25 cellular contexts compared by ENCODE assay signal in the genomic region with DNA sequence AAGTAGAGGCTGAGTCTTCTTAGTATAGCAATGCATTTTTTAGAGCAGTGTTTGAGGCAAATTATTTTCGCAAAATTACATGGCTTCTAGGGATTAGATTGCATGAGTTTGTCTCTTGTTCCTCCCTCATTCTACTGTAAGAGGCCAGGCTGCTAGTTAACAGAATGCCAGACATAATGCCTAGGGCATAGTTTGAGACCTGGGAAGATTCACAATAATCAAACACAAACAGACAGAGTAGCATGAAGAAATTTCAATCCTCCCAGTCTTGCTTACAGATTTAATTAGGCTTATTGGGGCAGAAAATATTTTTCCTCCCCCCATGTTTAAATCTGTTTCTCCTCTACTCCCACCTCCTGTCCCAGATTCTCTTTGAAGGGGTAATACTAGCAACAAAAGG. TPM values are rescaled to one million over a fixed set of nuclear protein-coding genes. Genes with fewer than 3 reads are reported as not detected.
A peak's percentile ranks its signal among the peaks of the same experiment; 100 is the strongest.
DNase-seq lines count a peak whose midpoint lies in the region; ATAC-seq, FAIRE-seq and TF ChIP-seq lines count a peak whose summit lies in the region.
"Had no signal": no experiment of that assay in that cellular context is flagged by ENCODE, and none has a peak within 500 bp of the region (broad histone marks: within the 10 kb centered on the region; RNA-seq: fewer than 3 reads in every experiment).

No MANE protein-coding gene starts in this region.

- H3K27ac ChIP-seq in A549 (no peak overlapping the region; a peak in 1 of 6 replicates), mesodermal cell (ENCODE audit: low read depth, low read length, severe bottlenecking) (peak overlapping the region; percentile 18), HepG2 (ENCODE audit: extremely low read length, insufficient read depth, low read length) (no peak overlapping the region), left lung (no peak overlapping the region)
- H3K27ac ChIP-seq: thyroid gland had no signal

- H3K9ac ChIP-seq in HepG2 (ENCODE audit: insufficient read depth, low read depth, low read length): no peak overlapping the region

- POLR2A ChIA-PET in A549 (lab: Yijun Ruan, JAX) (no interaction called here), HepG2 (lab: Yijun Ruan, JAX) (no interaction called here)
- POLR2A ChIA-PET in activated CD4-positive, alpha-beta T cell treated with anti-CD3 and anti-CD28 coated beads, Interleukin-2, amount 10 ng/mL, durations not matched to agents 7 days and 5 days (lab: Charles Lee): no interaction called here

- TF ChIP-seq RAD21 in A549 (conservative IDR thresholded peaks at IDR 0.05 in 1 of 2, IDR thresholded peaks at IDR 0.05 in 1 of 2) (no peak), HepG2 (CRISPR knock-in tag; IDR thresholded peaks at IDR 0.05) (no peak)

- H3K27me3 ChIP-seq in HepG2 (ENCODE audit: control insufficient read depth in 1 of 2, insufficient read depth in 2 of 2, low read length in 2 of 2) (no peaks in the 10 kb centered on the region), left lung (no peaks in the 10 kb centered on the region)
- H3K27me3 ChIP-seq: thyroid gland had no signal

- H3K4me2 ChIP-seq in A549 (peak overlapping the region; percentile 27; the same call in 2 of the 3 replicates), HepG2 (ENCODE audit: low read depth, low read length) (no peak overlapping the region)

- peaks cover 29% of the 10 kb centered on the region for H4K20me1 ChIP-seq in HepG2 (ENCODE audit: insufficient read depth, low read length)

- peaks cover 98% of the 10 kb centered on the region for H3K79me2 ChIP-seq in HepG2 (ENCODE audit: insufficient read depth, low read length)

- H3K9me3 ChIP-seq in A549: peaks cover 6% of the 10 kb centered on the region; the same call in 1 of the 3 replicates
- peaks cover 14% of the 10 kb centered on the region for H3K9me3 ChIP-seq in mesodermal cell (ENCODE audit: control insufficient read depth, low read length)
- no peaks in the 10 kb centered on the region for H3K9me3 ChIP-seq in HepG2 (ENCODE audit: low read length)
- no peaks in the 10 kb centered on the region for H3K9me3 ChIP-seq in left lung
- H3K9me3 ChIP-seq: thyroid gland had no signal

- ATAC-seq in A549 (no peak), HepG2 (no peak), left lung (no peak)
- ATAC-seq: activated CD4-positive, alpha-beta T cell treated with anti-CD3 and anti-CD28 coated beads for 36 hours; left cardiac atrium had no signal

- H3K4me3 ChIP-seq in A549: no peak overlapping the region
- no peak overlapping the region for H3K4me3 ChIP-seq in mesodermal cell (ENCODE audit: extremely low read depth, insufficient read depth, low read length, poor library complexity, severe bottlenecking)
- H3K4me3 ChIP-seq in HepG2 (replicated peaks in 1 of 3; ENCODE audit: insufficient read depth in 1 of 3, low read depth in 2 of 3, low read length in 3 of 3): no peak overlapping the region
- H3K4me3 ChIP-seq in left lung: no peak overlapping the region
- H3K4me3 ChIP-seq: thyroid gland had no signal

- TF ChIP-seq POLR2A in A549 (IDR thresholded peaks at IDR 0.05; ENCODE audit: low read length) (no peak), HepG2 (IDR thresholded peaks at IDR 0.05; ENCODE audit: insufficient read depth in 1 of 2, low read depth in 2 of 2, low read length in 2 of 2) (no peak)

- no peaks in the 10 kb centered on the region for H3K4me1 Mint-ChIP-seq in activated CD4-positive, alpha-beta T cell treated with anti-CD3 and anti-CD28 coated beads, Interleukin-2, amount 10 ng/mL, durations not matched to agents 7 days and 5 days
- H3K4me1 Mint-ChIP-seq: activated CD4-positive, alpha-beta T cell treated with anti-CD3 and anti-CD28 coated beads for 36 hours had no signal

- BruUV-seq in HepG2 (replicated peaks; lab: Mats Ljungman, UMichigan): no TSS peak

- H3K27ac Mint-ChIP-seq in activated CD4-positive, alpha-beta T cell treated with anti-CD3 and anti-CD28 coated beads, Interleukin-2, amount 10 ng/mL, durations not matched to agents 7 days and 5 days: no peak overlapping the region
- H3K27ac Mint-ChIP-seq: activated CD4-positive, alpha-beta T cell treated with anti-CD3 and anti-CD28 coated beads for 36 hours; activated naive CD8-positive, alpha-beta T cell treated with anti-CD3 and anti-CD28 coated beads, Interleukin-2, amount 10 ng/mL, durations not matched to agents 7 days and 5 days; activated T-cell treated with anti-CD3 and anti-CD28 coated beads, Interleukin-2, amount 50 U/mL, for 24 hours; CD4-positive, alpha-beta memory T cell; memory B cell; stimulated activated naive CD8-positive, alpha-beta T cell treated with anti-CD3 and anti-CD28 coated beads, Interleukin-15, Interleukin-2, amounts not matched to agents 100 ng/mL and 50 ng/mL, for 24 hours; T-helper 2 cell treated with Interferon-gamma antibody and Interleukin-4, amounts not matched to agents 5 μg/mL and 100 μg/mL, for 36 hours had no signal

- H3K4me1 ChIP-seq in A549: peaks cover 74% of the 10 kb centered on the region
- H3K4me1 ChIP-seq in mesodermal cell (ENCODE audit: control insufficient read depth, insufficient read depth, low read length, poor library complexity, severe bottlenecking): peaks cover 18% of the 10 kb centered on the region
- H3K4me1 ChIP-seq in HepG2 (ENCODE audit: insufficient read depth, low read length): peaks cover 67% of the 10 kb centered on the region
- peaks cover 0 to 29% of the 10 kb centered on the region in 2 donors for H3K4me1 ChIP-seq in left lung

- H3K4me3 Mint-ChIP-seq in activated CD4-positive, alpha-beta T cell treated with anti-CD3 and anti-CD28 coated beads, Interleukin-2, amount 10 ng/mL, durations not matched to agents 7 days and 5 days: no peak overlapping the region
- H3K4me3 Mint-ChIP-seq: activated CD4-positive, alpha-beta T cell treated with anti-CD3 and anti-CD28 coated beads for 36 hours; activated naive CD8-positive, alpha-beta T cell treated with anti-CD3 and anti-CD28 coated beads, Interleukin-2, amount 10 ng/mL, durations not matched to agents 7 days and 5 days; activated T-cell treated with anti-CD3 and anti-CD28 coated beads, Interleukin-2, amount 50 U/mL, for 24 hours; CD4-positive, alpha-beta memory T cell; memory B cell; stimulated activated naive CD8-positive, alpha-beta T cell treated with anti-CD3 and anti-CD28 coated beads, Interleukin-15, Interleukin-2, amounts not matched to agents 100 ng/mL and 50 ng/mL, for 24 hours; T-helper 2 cell treated with Interferon-gamma antibody and Interleukin-4, amounts not matched to agents 5 μg/mL and 100 μg/mL, for 36 hours had no signal

- 80% methylated on average over 1 of the region's 1 CpG for WGBS in A549 (ENCODE audit: missing lambda C conversion rate)
- 100% methylated on average over 1 of the region's 1 CpG for WGBS in mesodermal cell (ENCODE audit: insufficient coverage in 2 of 2), 2 experiments
- whole genome bisulfite sequencing in HepG2 (ENCODE audit: low lambda C conversion rate): 92% methylated on average over 1 of the region's 1 CpG

- H3K9me3 Mint-ChIP-seq in activated CD4-positive, alpha-beta T cell treated with anti-CD3 and anti-CD28 coated beads, Interleukin-2, amount 10 ng/mL, durations not matched to agents 7 days and 5 days: no peaks in the 10 kb centered on the region
- H3K9me3 Mint-ChIP-seq: activated T-cell treated with anti-CD3 and anti-CD28 coated beads, Interleukin-2, amount 50 U/mL, for 24 hours; stimulated activated naive CD8-positive, alpha-beta T cell treated with anti-CD3 and anti-CD28 coated beads, Interleukin-15, Interleukin-2, amounts not matched to agents 100 ng/mL and 50 ng/mL, for 24 hours; T-helper 2 cell treated with Interferon-gamma antibody and Interleukin-4, amounts not matched to agents 5 μg/mL and 100 μg/mL, for 36 hours had no signal

- CTCF ChIA-PET in A549 (lab: Yijun Ruan, JAX) (no interaction called here), HepG2 (lab: Yijun Ruan, JAX; ENCODE audit: low intra/inter-chr PET ratio, low total read pairs) (no interaction called here)
- CTCF ChIA-PET in activated CD4-positive, alpha-beta T cell treated with anti-CD3 and anti-CD28 coated beads, Interleukin-2, amount 10 ng/mL, durations not matched to agents 7 days and 5 days (lab: Charles Lee): no interaction called here

- FAIRE-seq in A549 (lab: Jason Lieb, UNC) (no peak), HepG2 (lab: Jason Lieb, UNC) (no peak)
- FAIRE-seq: H1 had no signal

- H3K36me3 Mint-ChIP-seq in activated CD4-positive, alpha-beta T cell treated with anti-CD3 and anti-CD28 coated beads, Interleukin-2, amount 10 ng/mL, durations not matched to agents 7 days and 5 days (ENCODE audit: low read depth): no peaks in the 10 kb centered on the region
- H3K36me3 Mint-ChIP-seq: activated naive CD8-positive, alpha-beta T cell treated with anti-CD3 and anti-CD28 coated beads, Interleukin-2, amount 10 ng/mL, durations not matched to agents 7 days and 5 days; CD4-positive, alpha-beta memory T cell had no signal

- H3K27me3 Mint-ChIP-seq in activated CD4-positive, alpha-beta T cell treated with anti-CD3 and anti-CD28 coated beads, Interleukin-2, amount 10 ng/mL, durations not matched to agents 7 days and 5 days: peaks cover 44% of the 10 kb centered on the region
- H3K27me3 Mint-ChIP-seq: memory B cell had no signal

- TF ChIP-seq EP300 in A549 (IDR thresholded peaks at IDR 0.05): no peak
- no peak for TF ChIP-seq EP300 in HepG2 (IDR thresholded peaks at IDR 0.05; ENCODE audit: low read depth in 2 of 2, low read length in 2 of 2)
- no peak for TF ChIP-seq EP300 in HepG2 (CRISPR knock-in tag; IDR thresholded peaks at IDR 0.05; ENCODE audit: borderline replicate concordance)

- intact Hi-C loops in HepG2 (cut with micrococcal nuclease; ENCODE audit: unreplicated experiment): no loop called here
- intact Hi-C loops in left lung (cut with DNase I): no loop called here

- TF ChIP-seq CTCF in A549 (IDR thresholded peaks at IDR 0.05) (no peak), HepG2 (CRISPR knock-in tag; IDR thresholded peaks at IDR 0.05) (no peak), left lung (IDR thresholded peaks at IDR 0.05) (no peak)

- no peak overlapping the region for H2AFZ ChIP-seq in HepG2 (ENCODE audit: low read length)

- in situ Hi-C loops in HepG2 (cut with HindIII; ENCODE audit: extremely low pct_ligation_motif_present, low pct_unique_long_range_greater_than_20kb): no loop called here

- no peaks in the 10 kb centered on the region for H3K36me3 ChIP-seq in mesodermal cell (ENCODE audit: control insufficient read depth, insufficient read depth, low read length)
- H3K36me3 ChIP-seq in HepG2 (replicated peaks in 1 of 2; ENCODE audit: control insufficient read depth in 1 of 2, insufficient read depth in 2 of 2, low read length in 2 of 2): no peaks in the 10 kb centered on the region
- H3K36me3 ChIP-seq in left lung: no peaks in the 10 kb centered on the region
- H3K36me3 ChIP-seq: thyroid gland had no signal

- DNase-seq in A549 (ENCODE audit: low read depth in 1 of 2, low spot score in 1 of 2): no peak
- peak; percentile 35 for DNase-seq in NCI-H226
- peak; percentile 11 for DNase-seq in cerebellum (ENCODE audit: low spot score)
- DNase-seq in activated CD4-positive, alpha-beta T cell treated with anti-CD3 and anti-CD28 coated beads, Interleukin-2, amount 10 ng/mL, durations not matched to agents 7 days and 5 days: no peak
- DNase-seq in HepG2 (ENCODE audit: low spot score): no peak
- DNase-seq in left lung: no peak
- no peak for DNase-seq in effector CD8-positive, alpha-beta T cell (lab: John Stamatoyannopoulos, UW)
- DNase-seq: 8988T; activated CD4-positive, alpha-beta T cell treated with anti-CD3 and anti-CD28 coated beads for 36 hours; activated gamma-delta T cell; activated naive CD8-positive, alpha-beta T cell treated with anti-CD3 and anti-CD28 coated beads, Interleukin-2, amount 10 ng/mL, durations not matched to agents 7 days and 5 days; activated T-cell treated with anti-CD3 and anti-CD28 coated beads, Interleukin-2, amount 50 U/mL, for 24 hours; CD4-positive, alpha-beta memory T cell; effector CD4-positive, alpha-beta T cell; foreskin melanocyte; left cardiac atrium; NCI-H1048; NCI-H187; NCI-H345; thyroid gland had no signal

RNA-seq across cellular contexts. Expression of gene ARHGEF12, which starts 48.3 kb away (rescaled TPM):
- 27.2 and 31.5 TPM in 2 replicates for polyA plus RNA-seq in A549 (2011; rRNA removed)
- 4.0 and 4.9 TPM in 2 replicates for polyA plus RNA-seq in A549 (2012; cell fraction: cytosol; rRNA removed)
- polyA plus RNA-seq in A549 (2012; cell fraction: nucleus; rRNA removed): 2.7 and 4.8 TPM in 2 replicates
- 16.4 to 18.0 TPM (median 16.7 TPM) in 3 replicates for polyA plus RNA-seq in A549 (2017; fragmentation: RNase III; extraction: RNeasy Plus Mini Kit Qiagen cat#74134 plus additional on column Dnase treatment)
- 48.9 and 49.8 TPM in 2 replicates for polyA minus RNA-seq in A549 (2011; rRNA and poly(A)+ RNA removed)
- total RNA-seq in cerebellum: 212 TPM
- polyA plus RNA-seq in mesodermal cell (2013, experiment 1 of 2): 43.3 TPM
- polyA plus RNA-seq in mesodermal cell (2013, experiment 2 of 2): 40.8 TPM
- total RNA-seq in activated CD4-positive, alpha-beta T cell treated with anti-CD3 and anti-CD28 coated beads, Interleukin-2, amount 10 ng/mL, durations not matched to agents 7 days and 5 days: 1 to 10 TPM; 8.1 to 9.2 TPM
- total RNA-seq in HepG2 (2016; rRNA removed; fragmentation: Illumina TruSeq; extraction: Trizol): 54.4 and 72.2 TPM in 2 replicates
- 23.8 and 24.8 TPM in 2 replicates for total RNA-seq in HepG2 (2016; cell fraction: cytosol; rRNA removed; fragmentation: Illumina TruSeq; extraction: Trizol; ENCODE audit: low read depth)
- 51.9 and 66.9 TPM in 2 replicates for total RNA-seq in HepG2 (2016; cell fraction: insoluble cytoplasmic fraction; rRNA removed; fragmentation: Illumina TruSeq; extraction: Trizol)
- 27.8 and 29.0 TPM in 2 replicates for total RNA-seq in HepG2 (2016; cell fraction: membrane; rRNA removed; fragmentation: Illumina TruSeq; extraction: Trizol)
- 65.7 and 68.9 TPM in 2 replicates for total RNA-seq in HepG2 (2016; cell fraction: nucleus; rRNA removed; fragmentation: Illumina TruSeq; extraction: Trizol)
- polyA plus RNA-seq in HepG2 (2011; rRNA removed): 16.2 and 17.9 TPM in 2 replicates
- polyA plus RNA-seq in HepG2 (2011; cell fraction: cytosol; rRNA removed): 10.1 and 15.9 TPM in 2 replicates
- polyA plus RNA-seq in HepG2 (2011; cell fraction: nucleus; rRNA removed): 18.6 and 22.0 TPM in 2 replicates
- 30.2 and 31.4 TPM in 2 replicates for polyA plus RNA-seq in HepG2 (2012)
- 0.95 and 1.2 TPM in 2 replicates for polyA plus RNA-seq in HepG2 (2016; cell fraction: cytosol; fragmentation: Illumina TruSeq; extraction: Trizol; ENCODE audit: low read depth)
- polyA plus RNA-seq in HepG2 (2016; cell fraction: insoluble cytoplasmic fraction; fragmentation: Illumina TruSeq; extraction: Trizol; ENCODE audit: low read depth): 35.8 and 36.1 TPM in 2 replicates
- polyA plus RNA-seq in HepG2 (2016; cell fraction: membrane; fragmentation: Illumina TruSeq; extraction: Trizol; ENCODE audit: low read depth): 5.1 and 6.3 TPM in 2 replicates
- polyA plus RNA-seq in HepG2 (2016; cell fraction: nucleus; fragmentation: Illumina TruSeq; extraction: Trizol; ENCODE audit: insufficient read depth, low read depth): 31.1 and 33.7 TPM in 2 replicates
- 46.5 and 46.8 TPM in 2 replicates for polyA minus RNA-seq in HepG2 (2011; rRNA and poly(A)+ RNA removed; ENCODE audit: low replicate concordance)
- 52.1 and 66.1 TPM in 2 replicates for polyA minus RNA-seq in HepG2 (2011; cell fraction: cytosol; rRNA and poly(A)+ RNA removed)
- polyA minus RNA-seq in HepG2 (2011; cell fraction: nucleus; rRNA and poly(A)+ RNA removed): 151 and 164 TPM in 2 replicates
- total RNA-seq in left lung: 100 to 1,000 TPM; 101 to 109 TPM

RNA-seq across cellular contexts. Expression of gene TLCD5, which starts 59.4 kb away (rescaled TPM):
- polyA plus RNA-seq in A549 (2011; rRNA removed) (12.9 TPM in 2 replicates), A549 (2017; fragmentation: RNase III; extraction: RNeasy Plus Mini Kit Qiagen cat#74134 plus additional on column Dnase treatment) (5.8 to 6.1 TPM (median 6.0 TPM) in 3 replicates), HepG2 (2011; rRNA removed) (7.2 and 7.6 TPM in 2 replicates)
- polyA plus RNA-seq in A549 (2012; cell fraction: cytosol; rRNA removed): 5.0 and 5.3 TPM in 2 replicates
- polyA plus RNA-seq in A549 (2012; cell fraction: nucleus; rRNA removed): 3.8 and 8.8 TPM in 2 replicates
- polyA minus RNA-seq in A549 (2011; rRNA and poly(A)+ RNA removed): 9.5 and 10.1 TPM in 2 replicates
- total RNA-seq in cerebellum (14.0 TPM), HepG2 (2016; rRNA removed; fragmentation: Illumina TruSeq; extraction: Trizol) (4.1 and 6.1 TPM in 2 replicates), left lung (1 to 10 TPM; 5.2 to 6.9 TPM)
- 14.9 TPM for polyA plus RNA-seq in mesodermal cell (2013, experiment 1 of 2)
- 11.5 TPM for polyA plus RNA-seq in mesodermal cell (2013, experiment 2 of 2)
- under 1 TPM; 0.19 to 0.42 TPM for total RNA-seq in activated CD4-positive, alpha-beta T cell treated with anti-CD3 and anti-CD28 coated beads, Interleukin-2, amount 10 ng/mL, durations not matched to agents 7 days and 5 days
- 9.6 and 10.5 TPM in 2 replicates for total RNA-seq in HepG2 (2016; cell fraction: cytosol; rRNA removed; fragmentation: Illumina TruSeq; extraction: Trizol; ENCODE audit: low read depth)
- 3.9 and 5.8 TPM in 2 replicates for total RNA-seq in HepG2 (2016; cell fraction: insoluble cytoplasmic fraction; rRNA removed; fragmentation: Illumina TruSeq; extraction: Trizol)
- total RNA-seq in HepG2 (2016; cell fraction: membrane; rRNA removed; fragmentation: Illumina TruSeq; extraction: Trizol): 9.2 and 11.6 TPM in 2 replicates
- total RNA-seq in HepG2 (2016; cell fraction: nucleus; rRNA removed; fragmentation: Illumina TruSeq; extraction: Trizol): 5.6 and 5.9 TPM in 2 replicates
- polyA plus RNA-seq in HepG2 (2011; cell fraction: cytosol; rRNA removed): 5.8 and 7.1 TPM in 2 replicates
- 10.9 and 15.5 TPM in 2 replicates for polyA plus RNA-seq in HepG2 (2011; cell fraction: nucleus; rRNA removed)
- 3.8 and 5.5 TPM in 2 replicates for polyA plus RNA-seq in HepG2 (2012)
- polyA plus RNA-seq in HepG2 (2016; cell fraction: cytosol; fragmentation: Illumina TruSeq; extraction: Trizol; ENCODE audit: low read depth): 12.4 and 13.2 TPM in 2 replicates
- 3.1 and 3.6 TPM in 2 replicates for polyA plus RNA-seq in HepG2 (2016; cell fraction: insoluble cytoplasmic fraction; fragmentation: Illumina TruSeq; extraction: Trizol; ENCODE audit: low read depth)
- polyA plus RNA-seq in HepG2 (2016; cell fraction: membrane; fragmentation: Illumina TruSeq; extraction: Trizol; ENCODE audit: low read depth): 8.8 and 10.0 TPM in 2 replicates
- 10.3 and 11.4 TPM in 2 replicates for polyA plus RNA-seq in HepG2 (2016; cell fraction: nucleus; fragmentation: Illumina TruSeq; extraction: Trizol; ENCODE audit: insufficient read depth, low read depth)
- 9.7 and 11.0 TPM in 2 replicates for polyA minus RNA-seq in HepG2 (2011; rRNA and poly(A)+ RNA removed; ENCODE audit: low replicate concordance)
- 2.6 and 3.7 TPM in 2 replicates for polyA minus RNA-seq in HepG2 (2011; cell fraction: cytosol; rRNA and poly(A)+ RNA removed)
- polyA minus RNA-seq in HepG2 (2011; cell fraction: nucleus; rRNA and poly(A)+ RNA removed): 4.5 and 8.3 TPM in 2 replicates

Comparison
In these comparisons a context has a peak if more than half of its experiments do, and no peak if none do; other contexts are left out.
1. DNase-seq: peak in NCI-H226 (single experiment) and cerebellum (single experiment); none in A549 (0 of 2), activated CD4-positive, alpha-beta T cell treated with anti-CD3 and anti-CD28 coated beads, Interleukin-2, amount 10 ng/mL, durations not matched to agents 7 days and 5 days (single experiment), HepG2 (single experiment), left lung (0 of 2) and effector CD8-positive, alpha-beta T cell (single experiment).